Comparison of ENCODE assay signal across 1 cellular context in the genomic region with DNA sequence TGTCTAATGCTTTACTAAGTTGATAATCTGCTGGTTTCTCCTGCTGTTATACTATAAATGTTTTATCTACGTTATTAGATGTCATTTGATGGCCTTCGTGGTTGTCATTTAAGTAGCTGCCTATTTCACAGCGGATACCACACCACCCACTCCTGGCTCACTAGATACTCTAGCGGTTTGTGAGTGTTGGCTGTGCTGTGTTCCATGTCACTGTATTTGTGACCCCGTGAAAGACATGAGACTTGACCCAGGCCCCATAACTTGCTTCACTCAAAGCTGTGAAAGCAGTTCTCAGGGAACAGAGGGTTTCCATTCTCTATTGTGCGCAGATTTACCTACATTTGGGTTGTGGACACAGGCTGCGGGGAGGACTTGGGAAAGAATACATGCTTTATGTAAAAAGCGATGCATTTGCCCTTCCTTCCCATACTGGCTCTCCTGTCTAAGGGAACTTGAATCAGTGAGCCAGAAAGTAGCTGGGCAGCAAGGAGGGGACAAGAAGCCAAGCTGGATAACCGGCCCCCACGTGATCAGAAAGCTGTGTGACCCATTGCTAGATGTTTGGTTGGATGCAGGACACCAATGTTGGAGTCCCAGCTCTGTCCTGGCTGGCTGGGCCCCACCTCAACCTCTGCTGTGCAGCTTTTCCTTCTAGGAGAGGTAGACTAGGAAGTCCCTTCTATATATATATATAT.
A peak's percentile ranks its signal among the peaks of the same experiment; 100 is the strongest.
TF ChIP-seq lines count a peak whose summit lies in the region.

No MANE protein-coding gene starts in this region.

TF ChIP-seq in K562, 482 proteins besides CTCF, POLR2A, EP300 and RAD21:
- TF ChIP-seq TGIF2 (CRISPR knock-in tag; IDR thresholded peaks at IDR 0.05), result no peak
- TF ChIP-seq, protein P1, sequence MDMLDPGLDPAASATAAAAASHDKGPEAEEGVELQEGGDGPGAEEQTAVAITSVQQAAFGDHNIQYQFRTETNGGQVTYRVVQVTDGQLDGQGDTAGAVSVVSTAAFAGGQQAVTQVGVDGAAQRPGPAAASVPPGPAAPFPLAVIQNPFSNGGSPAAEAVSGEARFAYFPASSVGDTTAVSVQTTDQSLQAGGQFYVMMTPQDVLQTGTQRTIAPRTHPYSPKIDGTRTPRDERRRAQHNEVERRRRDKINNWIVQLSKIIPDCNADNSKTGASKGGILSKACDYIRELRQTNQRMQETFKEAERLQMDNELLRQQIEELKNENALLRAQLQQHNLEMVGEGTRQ (CRISPR knock-in tag; IDR thresholded peaks at IDR 0.05), result 0 out of 2 replicates have a peak, but pooled peaks have one; percentile 15
- no peak for TF ChIP-seq POU5F1 (IDR thresholded peaks at IDR 0.05; ENCODE audit: borderline replicate concordance, low read depth, low read length, partially characterized antibody)
- no peak for TF ChIP-seq CTBP1 (IDR thresholded peaks at IDR 0.05; ENCODE audit: borderline replicate concordance)
- TF ChIP-seq HOXB6 (CRISPR knock-in tag; IDR thresholded peaks at IDR 0.05; ENCODE audit: borderline replicate concordance), result no peak
- TF ChIP-seq CHD1 (IDR thresholded peaks at IDR 0.05; ENCODE audit: low read length), result no peak
- TF ChIP-seq, protein P2, sequence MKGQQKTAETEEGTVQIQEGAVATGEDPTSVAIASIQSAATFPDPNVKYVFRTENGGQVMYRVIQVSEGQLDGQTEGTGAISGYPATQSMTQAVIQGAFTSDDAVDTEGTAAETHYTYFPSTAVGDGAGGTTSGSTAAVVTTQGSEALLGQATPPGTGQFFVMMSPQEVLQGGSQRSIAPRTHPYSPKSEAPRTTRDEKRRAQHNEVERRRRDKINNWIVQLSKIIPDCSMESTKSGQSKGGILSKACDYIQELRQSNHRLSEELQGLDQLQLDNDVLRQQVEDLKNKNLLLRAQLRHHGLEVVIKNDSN (CRISPR knock-in tag; IDR thresholded peaks at IDR 0.05), result peak; percentile 54; the same call in 1 of the 2 replicates
- no peak for TF ChIP-seq ZBED1 (IDR thresholded peaks at IDR 0.05)
- TF ChIP-seq, protein P3, sequence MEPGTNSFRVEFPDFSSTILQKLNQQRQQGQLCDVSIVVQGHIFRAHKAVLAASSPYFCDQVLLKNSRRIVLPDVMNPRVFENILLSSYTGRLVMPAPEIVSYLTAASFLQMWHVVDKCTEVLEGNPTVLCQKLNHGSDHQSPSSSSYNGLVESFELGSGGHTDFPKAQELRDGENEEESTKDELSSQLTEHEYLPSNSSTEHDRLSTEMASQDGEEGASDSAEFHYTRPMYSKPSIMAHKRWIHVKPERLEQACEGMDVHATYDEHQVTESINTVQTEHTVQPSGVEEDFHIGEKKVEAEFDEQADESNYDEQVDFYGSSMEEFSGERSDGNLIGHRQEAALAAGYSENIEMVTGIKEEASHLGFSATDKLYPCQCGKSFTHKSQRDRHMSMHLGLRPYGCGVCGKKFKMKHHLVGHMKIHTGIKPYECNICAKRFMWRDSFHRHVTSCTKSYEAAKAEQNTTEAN (CRISPR knock-in tag; IDR thresholded peaks at IDR 0.05), result no peak
- TF ChIP-seq ETV5 (CRISPR knock-in tag; IDR thresholded peaks at IDR 0.05; ENCODE audit: low read depth), result no peak
- TF ChIP-seq, protein P4, sequence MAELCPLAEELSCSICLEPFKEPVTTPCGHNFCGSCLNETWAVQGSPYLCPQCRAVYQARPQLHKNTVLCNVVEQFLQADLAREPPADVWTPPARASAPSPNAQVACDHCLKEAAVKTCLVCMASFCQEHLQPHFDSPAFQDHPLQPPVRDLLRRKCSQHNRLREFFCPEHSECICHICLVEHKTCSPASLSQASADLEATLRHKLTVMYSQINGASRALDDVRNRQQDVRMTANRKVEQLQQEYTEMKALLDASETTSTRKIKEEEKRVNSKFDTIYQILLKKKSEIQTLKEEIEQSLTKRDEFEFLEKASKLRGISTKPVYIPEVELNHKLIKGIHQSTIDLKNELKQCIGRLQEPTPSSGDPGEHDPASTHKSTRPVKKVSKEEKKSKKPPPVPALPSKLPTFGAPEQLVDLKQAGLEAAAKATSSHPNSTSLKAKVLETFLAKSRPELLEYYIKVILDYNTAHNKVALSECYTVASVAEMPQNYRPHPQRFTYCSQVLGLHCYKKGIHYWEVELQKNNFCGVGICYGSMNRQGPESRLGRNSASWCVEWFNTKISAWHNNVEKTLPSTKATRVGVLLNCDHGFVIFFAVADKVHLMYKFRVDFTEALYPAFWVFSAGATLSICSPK (IDR thresholded peaks at IDR 0.05; ENCODE audit: borderline replicate concordance), result no peak
